Comparison of ENCODE assay signal across 8 cellular contexts in the genomic region with DNA sequence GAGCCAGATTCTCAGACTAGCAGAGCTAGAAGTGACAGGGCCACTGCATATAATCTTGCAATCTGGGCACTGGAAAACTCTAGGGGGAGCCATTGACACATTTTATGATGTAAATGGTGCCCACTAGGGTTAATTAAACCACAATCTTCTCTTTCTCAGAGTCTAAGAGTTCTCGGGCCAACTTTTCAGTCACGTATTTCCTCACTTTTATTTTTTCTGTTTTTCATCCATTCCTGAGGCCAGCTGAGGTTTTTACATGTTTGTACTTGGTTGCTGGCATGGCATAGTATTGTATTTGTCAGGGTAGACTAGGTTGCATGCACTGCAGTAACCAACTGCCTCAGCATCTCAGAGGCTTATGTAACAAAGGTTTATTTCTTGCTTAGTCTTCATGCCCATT.
DNase-seq lines count a peak whose midpoint lies in the region; ATAC-seq, FAIRE-seq and TF ChIP-seq lines count a peak whose summit lies in the region.

No MANE protein-coding gene starts in this region.

- H3K27me3 Mint-ChIP-seq in stimulated activated naive CD8-positive, alpha-beta T cell treated with anti-CD3 and anti-CD28 coated beads, Interleukin-15, amount 100 ng/mL, for 72 hours, result peaks cover 35% of the 10 kb centered on the region

- no peak overlapping the region for H3K27ac ChIP-seq in ascending aorta
- H3K27ac ChIP-seq in lower lobe of right lung, result no peak overlapping the region
- H3K27ac ChIP-seq in prostate gland, result no peak overlapping the region

- no peaks in the 10 kb centered on the region for H3K9me3 Mint-ChIP-seq in stimulated activated naive CD8-positive, alpha-beta T cell treated with anti-CD3 and anti-CD28 coated beads, Interleukin-15, amount 100 ng/mL, for 72 hours

- TF ChIP-seq POLR2A in GM12892 (IDR thresholded peaks at IDR 0.05; ENCODE audit: low read depth, low read length) (no peak), prostate gland (IDR thresholded peaks at IDR 0.05) (no peak)

- peak; percentile 71 for ATAC-seq in stimulated activated naive CD8-positive, alpha-beta T cell treated with anti-CD3 and anti-CD28 coated beads, Interleukin-15, amount 100 ng/mL, for 72 hours
- ATAC-seq in stimulated activated naive CD8-positive, alpha-beta T cell treated with anti-CD3 and anti-CD28 coated beads, Interleukin-15, Interleukin-2, amounts not matched to agents 100 U/mL and 50 U/mL, for 24 hours, result no peak
- peak; percentile 66 to 88 for ATAC-seq in lower lobe of right lung
- ATAC-seq in HG03469 (IDR thresholded peaks at IDR 0.05; ENCODE audit: unreplicated experiment), result no peak

- peak; percentile 22 to 65 (median 38) for TF ChIP-seq CTCF in ascending aorta (IDR thresholded peaks at IDR 0.05)
- peak; percentile 46 for TF ChIP-seq CTCF in lower lobe of right lung (IDR thresholded peaks at IDR 0.05)
- peak in 1 of 4 experiments; percentile 30 for TF ChIP-seq CTCF in prostate gland (IDR thresholded peaks at IDR 0.05)

- H3K4me3 Mint-ChIP-seq in stimulated activated naive CD8-positive, alpha-beta T cell treated with anti-CD3 and anti-CD28 coated beads, Interleukin-15, amount 100 ng/mL, for 72 hours, result no peak overlapping the region

- H3K4me3 ChIP-seq in ascending aorta (no peak overlapping the region), lower lobe of right lung (no peak overlapping the region), prostate gland (no peak overlapping the region)

- peak; percentile 10 to 12 for DNase-seq in stimulated activated naive CD8-positive, alpha-beta T cell treated with anti-CD3 and anti-CD28 coated beads, Interleukin-15, amount 100 ng/mL, for 72 hours
- DNase-seq in stimulated activated naive CD8-positive, alpha-beta T cell treated with anti-CD3 and anti-CD28 coated beads, Interleukin-15, Interleukin-2, amounts not matched to agents 100 U/mL and 50 U/mL, for 24 hours, result no peak
- peak; percentile 14 for DNase-seq in NCI-H2081 treated with DMSO at 0.1 percent for 48 hours (lab: John Stamatoyannopoulos, UW)
- peak in 1 of 2 donors; percentile 70 for DNase-seq in ascending aorta (ENCODE audit: low spot score in 2 of 2)
- no peak for DNase-seq in lower lobe of right lung
- DNase-seq in GM12892 (ENCODE audit: insufficient read length), result no peak
- DNase-seq in prostate gland (ENCODE audit: low spot score), result no peak

- WGBS in prostate gland, result 6% methylated on average over 2 of the region's 2 CpGs

- no peaks in the 10 kb centered on the region for H3K4me1 Mint-ChIP-seq in stimulated activated naive CD8-positive, alpha-beta T cell treated with anti-CD3 and anti-CD28 coated beads, Interleukin-15, amount 100 ng/mL, for 72 hours

- H3K9me3 ChIP-seq in ascending aorta (no peaks in the 10 kb centered on the region), lower lobe of right lung (no peaks in the 10 kb centered on the region), prostate gland (no peaks in the 10 kb centered on the region)

- H3K4me1 ChIP-seq in ascending aorta (peaks cover 0 to 3% of the 10 kb centered on the region in 2 donors), lower lobe of right lung (peaks cover 7% of the 10 kb centered on the region), prostate gland (replicated peaks) (no peaks in the 10 kb centered on the region)

- no peak overlapping the region for H3K27ac Mint-ChIP-seq in stimulated activated naive CD8-positive, alpha-beta T cell treated with anti-CD3 and anti-CD28 coated beads, Interleukin-15, amount 100 ng/mL, for 72 hours

- intact Hi-C loops in ascending aorta (cut with DNase I) (loop anchor here (2.0 to 10.0 kb wide), 3 partner anchors 162 to 1032 kb away; no protein-coding TSS in a partner anchor), lower lobe of right lung (cut with DNase I) (no loop called here), prostate gland (cut with DNase I) (no loop called here)

- H3K36me3 ChIP-seq in ascending aorta (no peaks in the 10 kb centered on the region), lower lobe of right lung (no peaks in the 10 kb centered on the region), prostate gland (no peaks in the 10 kb centered on the region)

- H3K27me3 ChIP-seq in ascending aorta (no peaks in the 10 kb centered on the region), lower lobe of right lung (ENCODE audit: low read depth) (no peaks in the 10 kb centered on the region), prostate gland (replicated peaks; ENCODE audit: insufficient read depth) (no peaks in the 10 kb centered on the region)

- no peak for FAIRE-seq in GM12892 (lab: Jason Lieb, UNC)

Comparison
In these comparisons a context has a peak if more than half of its experiments do, and no peak if none do; other contexts are left out.
1. ATAC-seq: peak in stimulated activated naive CD8-positive, alpha-beta T cell treated with anti-CD3 and anti-CD28 coated beads, Interleukin-15, amount 100 ng/mL, for 72 hours (single experiment) and lower lobe of right lung (2 of 2); none in stimulated activated naive CD8-positive, alpha-beta T cell treated with anti-CD3 and anti-CD28 coated beads, Interleukin-15, Interleukin-2, amounts not matched to agents 100 U/mL and 50 U/mL, for 24 hours (single experiment) and HG03469 (single experiment).
2. DNase-seq: peak in stimulated activated naive CD8-positive, alpha-beta T cell treated with anti-CD3 and anti-CD28 coated beads, Interleukin-15, amount 100 ng/mL, for 72 hours (2 of 2) and NCI-H2081 treated with DMSO at 0.1 percent for 48 hours (single experiment); none in stimulated activated naive CD8-positive, alpha-beta T cell treated with anti-CD3 and anti-CD28 coated beads, Interleukin-15, Interleukin-2, amounts not matched to agents 100 U/mL and 50 U/mL, for 24 hours (single experiment), lower lobe of right lung (single experiment), GM12892 (single experiment) and prostate gland (single experiment).